1 cellular context compared by ENCODE assay signal in the genomic region with DNA sequence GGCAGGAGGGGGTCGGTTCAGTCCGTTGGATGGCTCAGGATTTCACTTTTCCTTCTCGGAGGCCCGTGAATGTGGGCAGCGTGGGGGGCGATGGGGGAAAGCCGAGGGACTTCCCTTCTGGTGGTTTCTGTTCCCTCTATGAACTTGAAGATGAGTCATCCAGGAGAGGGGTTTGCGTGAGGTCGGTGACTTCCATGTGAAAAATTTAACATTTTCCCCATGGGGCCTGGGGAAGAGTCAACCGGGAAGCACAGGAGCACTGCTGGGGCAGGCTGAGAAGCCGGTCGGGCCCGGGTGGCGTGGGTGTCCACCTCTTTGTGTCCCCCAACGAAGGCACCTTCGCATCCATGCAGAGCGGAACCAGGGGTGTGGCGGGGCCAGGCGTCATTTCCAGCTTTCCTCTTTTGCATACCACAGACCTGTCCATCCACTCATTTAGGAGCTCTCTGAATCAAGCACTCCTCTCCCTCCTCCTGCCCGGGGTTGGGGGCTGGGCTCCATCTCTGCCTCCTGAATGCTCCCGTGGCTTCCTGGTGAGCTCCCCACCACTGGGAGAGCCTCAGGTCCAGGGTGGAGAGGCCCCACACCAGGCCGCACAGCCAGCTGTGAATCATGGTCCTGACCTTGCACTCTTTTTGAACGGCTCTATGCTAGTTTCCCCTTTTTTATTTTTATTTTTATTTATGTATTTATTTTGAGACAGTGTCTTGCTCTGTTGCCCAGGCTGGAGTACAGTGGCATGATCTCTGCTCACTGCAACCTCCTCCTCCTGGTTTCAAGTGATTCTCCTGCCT.
A peak's percentile ranks its signal among the peaks of the same experiment; 100 is the strongest.
TF ChIP-seq lines count a peak whose summit lies in the region.

No MANE protein-coding gene starts in this region.

TF ChIP-seq in GM12878, 131 proteins besides CTCF, POLR2A, EP300 and RAD21 (continued from another document and continues in another):
- TF ChIP-seq, protein P1, sequence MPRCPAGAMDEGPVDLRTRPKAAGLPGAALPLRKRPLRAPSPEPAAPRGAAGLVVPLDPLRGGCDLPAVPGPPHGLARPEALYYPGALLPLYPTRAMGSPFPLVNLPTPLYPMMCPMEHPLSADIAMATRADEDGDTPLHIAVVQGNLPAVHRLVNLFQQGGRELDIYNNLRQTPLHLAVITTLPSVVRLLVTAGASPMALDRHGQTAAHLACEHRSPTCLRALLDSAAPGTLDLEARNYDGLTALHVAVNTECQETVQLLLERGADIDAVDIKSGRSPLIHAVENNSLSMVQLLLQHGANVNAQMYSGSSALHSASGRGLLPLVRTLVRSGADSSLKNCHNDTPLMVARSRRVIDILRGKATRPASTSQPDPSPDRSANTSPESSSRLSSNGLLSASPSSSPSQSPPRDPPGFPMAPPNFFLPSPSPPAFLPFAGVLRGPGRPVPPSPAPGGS (IDR thresholded peaks at IDR 0.05; ENCODE audit: borderline replicate concordance, insufficient read depth, low read depth, low read length, poor library complexity, severe bottlenecking) = peak; percentile 99
- TF ChIP-seq SUZ12 (IDR thresholded peaks at IDR 0.05; ENCODE audit: unreplicated experiment) (no peak), EGR1 (IDR thresholded peaks at IDR 0.05; ENCODE audit: borderline replicate concordance in 1 of 2, low read depth in 2 of 2, low read length in 2 of 2) (peak in 1 of 2 experiments; percentile 81; a peak in 2 of 3 replicates), TCF7 (IDR thresholded peaks at IDR 0.05; ENCODE audit: borderline replicate concordance) (no peak; the same call in 1 of the 2 replicates), HCFC1 (IDR thresholded peaks at IDR 0.05; ENCODE audit: low read length) (peak; percentile 11; the same call in 1 of the 2 replicates), WRNIP1 (IDR thresholded peaks at IDR 0.05; ENCODE audit: borderline replicate concordance, low read depth, low read length) (no peak; the same call in 1 of the 2 replicates), ZNF274 (IDR thresholded peaks at IDR 0.05; ENCODE audit: insufficient read depth, insufficient read length) (no peak), IKZF2 (IDR thresholded peaks at IDR 0.05) (peak; percentile 100), YY1 (IDR thresholded peaks at IDR 0.05; ENCODE audit: low read depth, low read length) (no peak), POU2F2 (IDR thresholded peaks at IDR 0.05; ENCODE audit: borderline replicate concordance, low read depth, low read length) (peak; percentile 98), CBX5 (IDR thresholded peaks at IDR 0.05; ENCODE audit: low read depth) (no peak), PML (IDR thresholded peaks at IDR 0.05; ENCODE audit: low read length) (no peak), TARDBP (IDR thresholded peaks at IDR 0.05; ENCODE audit: borderline replicate concordance) (peak; percentile 53; the same call in 1 of the 2 replicates), RELA (IDR thresholded peaks at IDR 0.05; ENCODE audit: borderline replicate concordance, partially characterized antibody) (peak; percentile 100), BHLHE40 (IDR thresholded peaks at IDR 0.05; ENCODE audit: borderline replicate concordance in 1 of 2, low read depth in 2 of 2, low read length in 1 of 2) (peak; percentile 86 to 89), MEF2A (IDR thresholded peaks at IDR 0.05; ENCODE audit: insufficient read depth, low read depth, low read length) (peak; percentile 90), KLF5 (IDR thresholded peaks at IDR 0.05; ENCODE audit: partially characterized antibody) (peak; percentile 95), HDAC2 (IDR thresholded peaks at IDR 0.05) (no peak), PAX5 (IDR thresholded peaks at IDR 0.05; ENCODE audit: borderline replicate concordance, low read depth, low read length) (peak; percentile 93), RAD51 (IDR thresholded peaks at IDR 0.05) (no peak), GATAD2B (conservative IDR thresholded peaks at IDR 0.05; ENCODE audit: low read depth) (peak; percentile 99), CHD2 (IDR thresholded peaks at IDR 0.05; ENCODE audit: borderline replicate concordance, low read depth, low read length) (peak; percentile 69; the same call in 1 of the 2 replicates)
- TF ChIP-seq, protein P2, sequence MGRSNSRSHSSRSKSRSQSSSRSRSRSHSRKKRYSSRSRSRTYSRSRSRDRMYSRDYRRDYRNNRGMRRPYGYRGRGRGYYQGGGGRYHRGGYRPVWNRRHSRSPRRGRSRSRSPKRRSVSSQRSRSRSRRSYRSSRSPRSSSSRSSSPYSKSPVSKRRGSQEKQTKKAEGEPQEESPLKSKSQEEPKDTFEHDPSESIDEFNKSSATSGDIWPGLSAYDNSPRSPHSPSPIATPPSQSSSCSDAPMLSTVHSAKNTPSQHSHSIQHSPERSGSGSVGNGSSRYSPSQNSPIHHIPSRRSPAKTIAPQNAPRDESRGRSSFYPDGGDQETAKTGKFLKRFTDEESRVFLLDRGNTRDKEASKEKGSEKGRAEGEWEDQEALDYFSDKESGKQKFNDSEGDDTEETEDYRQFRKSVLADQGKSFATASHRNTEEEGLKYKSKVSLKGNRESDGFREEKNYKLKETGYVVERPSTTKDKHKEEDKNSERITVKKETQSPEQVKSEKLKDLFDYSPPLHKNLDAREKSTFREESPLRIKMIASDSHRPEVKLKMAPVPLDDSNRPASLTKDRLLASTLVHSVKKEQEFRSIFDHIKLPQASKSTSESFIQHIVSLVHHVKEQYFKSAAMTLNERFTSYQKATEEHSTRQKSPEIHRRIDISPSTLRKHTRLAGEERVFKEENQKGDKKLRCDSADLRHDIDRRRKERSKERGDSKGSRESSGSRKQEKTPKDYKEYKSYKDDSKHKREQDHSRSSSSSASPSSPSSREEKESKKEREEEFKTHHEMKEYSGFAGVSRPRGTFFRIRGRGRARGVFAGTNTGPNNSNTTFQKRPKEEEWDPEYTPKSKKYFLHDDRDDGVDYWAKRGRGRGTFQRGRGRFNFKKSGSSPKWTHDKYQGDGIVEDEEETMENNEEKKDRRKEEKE (IDR thresholded peaks at IDR 0.05) = no peak
- TF ChIP-seq, protein P3, sequence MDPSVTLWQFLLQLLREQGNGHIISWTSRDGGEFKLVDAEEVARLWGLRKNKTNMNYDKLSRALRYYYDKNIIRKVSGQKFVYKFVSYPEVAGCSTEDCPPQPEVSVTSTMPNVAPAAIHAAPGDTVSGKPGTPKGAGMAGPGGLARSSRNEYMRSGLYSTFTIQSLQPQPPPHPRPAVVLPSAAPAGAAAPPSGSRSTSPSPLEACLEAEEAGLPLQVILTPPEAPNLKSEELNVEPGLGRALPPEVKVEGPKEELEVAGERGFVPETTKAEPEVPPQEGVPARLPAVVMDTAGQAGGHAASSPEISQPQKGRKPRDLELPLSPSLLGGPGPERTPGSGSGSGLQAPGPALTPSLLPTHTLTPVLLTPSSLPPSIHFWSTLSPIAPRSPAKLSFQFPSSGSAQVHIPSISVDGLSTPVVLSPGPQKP (IDR thresholded peaks at IDR 0.05; ENCODE audit: low read depth, low read length) = 0 out of 2 replicates have a peak, but pooled peaks have one; percentile 30
- TF ChIP-seq, protein P4, sequence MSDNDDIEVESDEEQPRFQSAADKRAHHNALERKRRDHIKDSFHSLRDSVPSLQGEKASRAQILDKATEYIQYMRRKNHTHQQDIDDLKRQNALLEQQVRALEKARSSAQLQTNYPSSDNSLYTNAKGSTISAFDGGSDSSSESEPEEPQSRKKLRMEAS (IDR thresholded peaks at IDR 0.05; ENCODE audit: low read depth, low read length) = 0 out of 2 replicates have a peak, but pooled peaks have one; percentile 14
- TF ChIP-seq, protein P5, sequence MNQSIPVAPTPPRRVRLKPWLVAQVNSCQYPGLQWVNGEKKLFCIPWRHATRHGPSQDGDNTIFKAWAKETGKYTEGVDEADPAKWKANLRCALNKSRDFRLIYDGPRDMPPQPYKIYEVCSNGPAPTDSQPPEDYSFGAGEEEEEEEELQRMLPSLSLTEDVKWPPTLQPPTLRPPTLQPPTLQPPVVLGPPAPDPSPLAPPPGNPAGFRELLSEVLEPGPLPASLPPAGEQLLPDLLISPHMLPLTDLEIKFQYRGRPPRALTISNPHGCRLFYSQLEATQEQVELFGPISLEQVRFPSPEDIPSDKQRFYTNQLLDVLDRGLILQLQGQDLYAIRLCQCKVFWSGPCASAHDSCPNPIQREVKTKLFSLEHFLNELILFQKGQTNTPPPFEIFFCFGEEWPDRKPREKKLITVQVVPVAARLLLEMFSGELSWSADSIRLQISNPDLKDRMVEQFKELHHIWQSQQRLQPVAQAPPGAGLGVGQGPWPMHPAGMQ (IDR thresholded peaks at IDR 0.05; ENCODE audit: borderline replicate concordance) = no peak
- TF ChIP-seq, protein P6, sequence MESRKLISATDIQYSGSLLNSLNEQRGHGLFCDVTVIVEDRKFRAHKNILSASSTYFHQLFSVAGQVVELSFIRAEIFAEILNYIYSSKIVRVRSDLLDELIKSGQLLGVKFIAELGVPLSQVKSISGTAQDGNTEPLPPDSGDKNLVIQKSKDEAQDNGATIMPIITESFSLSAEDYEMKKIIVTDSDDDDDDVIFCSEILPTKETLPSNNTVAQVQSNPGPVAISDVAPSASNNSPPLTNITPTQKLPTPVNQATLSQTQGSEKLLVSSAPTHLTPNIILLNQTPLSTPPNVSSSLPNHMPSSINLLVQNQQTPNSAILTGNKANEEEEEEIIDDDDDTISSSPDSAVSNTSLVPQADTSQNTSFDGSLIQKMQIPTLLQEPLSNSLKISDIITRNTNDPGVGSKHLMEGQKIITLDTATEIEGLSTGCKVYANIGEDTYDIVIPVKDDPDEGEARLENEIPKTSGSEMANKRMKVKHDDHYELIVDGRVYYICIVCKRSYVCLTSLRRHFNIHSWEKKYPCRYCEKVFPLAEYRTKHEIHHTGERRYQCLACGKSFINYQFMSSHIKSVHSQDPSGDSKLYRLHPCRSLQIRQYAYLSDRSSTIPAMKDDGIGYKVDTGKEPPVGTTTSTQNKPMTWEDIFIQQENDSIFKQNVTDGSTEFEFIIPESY (IDR thresholded peaks at IDR 0.05) = no peak
- TF ChIP-seq, protein P7, sequence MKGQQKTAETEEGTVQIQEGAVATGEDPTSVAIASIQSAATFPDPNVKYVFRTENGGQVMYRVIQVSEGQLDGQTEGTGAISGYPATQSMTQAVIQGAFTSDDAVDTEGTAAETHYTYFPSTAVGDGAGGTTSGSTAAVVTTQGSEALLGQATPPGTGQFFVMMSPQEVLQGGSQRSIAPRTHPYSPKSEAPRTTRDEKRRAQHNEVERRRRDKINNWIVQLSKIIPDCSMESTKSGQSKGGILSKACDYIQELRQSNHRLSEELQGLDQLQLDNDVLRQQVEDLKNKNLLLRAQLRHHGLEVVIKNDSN (IDR thresholded peaks at IDR 0.05; ENCODE audit: borderline replicate concordance, extremely low read length, insufficient read depth, low read depth, low read length) = no peak
- TF ChIP-seq, protein P8, sequence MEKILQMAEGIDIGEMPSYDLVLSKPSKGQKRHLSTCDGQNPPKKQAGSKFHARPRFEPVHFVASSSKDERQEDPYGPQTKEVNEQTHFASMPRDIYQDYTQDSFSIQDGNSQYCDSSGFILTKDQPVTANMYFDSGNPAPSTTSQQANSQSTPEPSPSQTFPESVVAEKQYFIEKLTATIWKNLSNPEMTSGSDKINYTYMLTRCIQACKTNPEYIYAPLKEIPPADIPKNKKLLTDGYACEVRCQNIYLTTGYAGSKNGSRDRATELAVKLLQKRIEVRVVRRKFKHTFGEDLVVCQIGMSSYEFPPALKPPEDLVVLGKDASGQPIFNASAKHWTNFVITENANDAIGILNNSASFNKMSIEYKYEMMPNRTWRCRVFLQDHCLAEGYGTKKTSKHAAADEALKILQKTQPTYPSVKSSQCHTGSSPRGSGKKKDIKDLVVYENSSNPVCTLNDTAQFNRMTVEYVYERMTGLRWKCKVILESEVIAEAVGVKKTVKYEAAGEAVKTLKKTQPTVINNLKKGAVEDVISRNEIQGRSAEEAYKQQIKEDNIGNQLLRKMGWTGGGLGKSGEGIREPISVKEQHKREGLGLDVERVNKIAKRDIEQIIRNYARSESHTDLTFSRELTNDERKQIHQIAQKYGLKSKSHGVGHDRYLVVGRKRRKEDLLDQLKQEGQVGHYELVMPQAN (conservative IDR thresholded peaks at IDR 0.05) = no peak
- TF ChIP-seq, protein P9, sequence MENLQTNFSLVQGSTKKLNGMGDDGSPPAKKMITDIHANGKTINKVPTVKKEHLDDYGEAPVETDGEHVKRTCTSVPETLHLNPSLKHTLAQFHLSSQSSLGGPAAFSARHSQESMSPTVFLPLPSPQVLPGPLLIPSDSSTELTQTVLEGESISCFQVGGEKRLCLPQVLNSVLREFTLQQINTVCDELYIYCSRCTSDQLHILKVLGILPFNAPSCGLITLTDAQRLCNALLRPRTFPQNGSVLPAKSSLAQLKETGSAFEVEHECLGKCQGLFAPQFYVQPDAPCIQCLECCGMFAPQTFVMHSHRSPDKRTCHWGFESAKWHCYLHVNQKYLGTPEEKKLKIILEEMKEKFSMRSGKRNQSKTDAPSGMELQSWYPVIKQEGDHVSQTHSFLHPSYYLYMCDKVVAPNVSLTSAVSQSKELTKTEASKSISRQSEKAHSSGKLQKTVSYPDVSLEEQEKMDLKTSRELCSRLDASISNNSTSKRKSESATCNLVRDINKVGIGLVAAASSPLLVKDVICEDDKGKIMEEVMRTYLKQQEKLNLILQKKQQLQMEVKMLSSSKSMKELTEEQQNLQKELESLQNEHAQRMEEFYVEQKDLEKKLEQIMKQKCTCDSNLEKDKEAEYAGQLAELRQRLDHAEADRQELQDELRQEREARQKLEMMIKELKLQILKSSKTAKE (IDR thresholded peaks at IDR 0.05; ENCODE audit: low read depth, poor library complexity, severe bottlenecking) = peak; percentile 92
- TF ChIP-seq, protein P10, sequence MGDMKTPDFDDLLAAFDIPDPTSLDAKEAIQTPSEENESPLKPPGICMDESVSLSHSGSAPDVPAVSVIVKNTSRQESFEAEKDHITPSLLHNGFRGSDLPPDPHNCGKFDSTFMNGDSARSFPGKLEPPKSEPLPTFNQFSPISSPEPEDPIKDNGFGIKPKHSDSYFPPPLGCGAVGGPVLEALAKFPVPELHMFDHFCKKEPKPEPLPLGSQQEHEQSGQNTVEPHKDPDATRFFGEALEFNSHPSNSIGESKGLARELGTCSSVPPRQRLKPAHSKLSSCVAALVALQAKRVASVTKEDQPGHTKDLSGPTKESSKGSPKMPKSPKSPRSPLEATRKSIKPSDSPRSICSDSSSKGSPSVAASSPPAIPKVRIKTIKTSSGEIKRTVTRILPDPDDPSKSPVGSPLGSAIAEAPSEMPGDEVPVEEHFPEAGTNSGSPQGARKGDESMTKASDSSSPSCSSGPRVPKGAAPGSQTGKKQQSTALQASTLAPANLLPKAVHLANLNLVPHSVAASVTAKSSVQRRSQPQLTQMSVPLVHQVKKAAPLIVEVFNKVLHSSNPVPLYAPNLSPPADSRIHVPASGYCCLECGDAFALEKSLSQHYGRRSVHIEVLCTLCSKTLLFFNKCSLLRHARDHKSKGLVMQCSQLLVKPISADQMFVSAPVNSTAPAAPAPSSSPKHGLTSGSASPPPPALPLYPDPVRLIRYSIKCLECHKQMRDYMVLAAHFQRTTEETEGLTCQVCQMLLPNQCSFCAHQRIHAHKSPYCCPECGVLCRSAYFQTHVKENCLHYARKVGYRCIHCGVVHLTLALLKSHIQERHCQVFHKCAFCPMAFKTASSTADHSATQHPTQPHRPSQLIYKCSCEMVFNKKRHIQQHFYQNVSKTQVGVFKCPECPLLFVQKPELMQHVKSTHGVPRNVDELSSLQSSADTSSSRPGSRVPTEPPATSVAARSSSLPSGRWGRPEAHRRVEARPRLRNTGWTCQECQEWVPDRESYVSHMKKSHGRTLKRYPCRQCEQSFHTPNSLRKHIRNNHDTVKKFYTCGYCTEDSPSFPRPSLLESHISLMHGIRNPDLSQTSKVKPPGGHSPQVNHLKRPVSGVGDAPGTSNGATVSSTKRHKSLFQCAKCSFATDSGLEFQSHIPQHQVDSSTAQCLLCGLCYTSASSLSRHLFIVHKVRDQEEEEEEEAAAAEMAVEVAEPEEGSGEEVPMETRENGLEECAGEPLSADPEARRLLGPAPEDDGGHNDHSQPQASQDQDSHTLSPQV (IDR thresholded peaks at IDR 0.05) = peak; percentile 56; the same call in 1 of the 2 replicates
